In genomic region chrX:36241397-36241796, GRCh38 we compare ENCODE assay signal across 17 cellular contexts.
A peak's percentile ranks its signal among the peaks of the same experiment; 100 is the strongest.
DNase-seq lines count a peak whose midpoint lies in the region; ATAC-seq, FAIRE-seq and TF ChIP-seq lines count a peak whose summit lies in the region.
"Had no signal": no experiment of that assay in that cellular context is flagged by ENCODE, and none has a peak within 500 bp of the region (broad histone marks: within the 10 kb centered on the region; RNA-seq: fewer than 3 reads in every experiment).

No MANE protein-coding gene starts in this region.

- no peaks in the 10 kb centered on the region for H3K36me3 Mint-ChIP-seq in endodermal cell (ENCODE audit: low read depth)
- H3K36me3 Mint-ChIP-seq in CD8-positive, alpha-beta T cell: no peaks in the 10 kb centered on the region
- H3K36me3 Mint-ChIP-seq: CD4-positive, alpha-beta memory T cell had no signal

- TF ChIP-seq CTCF in endodermal cell (conservative IDR thresholded peaks at IDR 0.05) (peak; percentile 44), left lung (IDR thresholded peaks at IDR 0.05) (no peak)
- TF ChIP-seq CTCF in CD8-positive, alpha-beta T cell (IDR thresholded peaks at IDR 0.05): no peak

- TF ChIP-seq POLR2A in H54 (IDR thresholded peaks at IDR 0.05; ENCODE audit: low read depth, low read length): no peak

- intact Hi-C loops in left lung (cut with DNase I): no loop called here
- intact Hi-C loops in CD8-positive, alpha-beta T cell (cut with DNase I, micrococcal nuclease): no loop called here

- H3K27ac ChIP-seq in HUES6 (ENCODE audit: low read depth, low read length): 0 out of 2 replicates have a peak overlapping the region, but pooled peaks have one; percentile 62
- no peak overlapping the region for H3K27ac ChIP-seq in endodermal cell (ENCODE audit: low read depth, low read length)
- no peak overlapping the region for H3K27ac ChIP-seq in left lung
- no peak overlapping the region for H3K27ac ChIP-seq in CD8-positive, alpha-beta T cell (ENCODE audit: low read depth, low read length)
- H3K27ac ChIP-seq: BLaER1 had no signal

- DNase-seq in ELF-1 (ENCODE audit: low read depth, low spot score) (peak; percentile 23), endodermal cell (peak; percentile 47), left lung (no peak), H54 (ENCODE audit: insufficient read length, low spot score) (no peak)
- no peak for DNase-seq in activated CD4-positive, alpha-beta T cell treated with anti-CD3 and anti-CD28 coated beads for 4 hours
- no peak for DNase-seq in CD8-positive, alpha-beta T cell
- DNase-seq: Calu3; CD4-positive, alpha-beta memory T cell; DND-41; IMR-90; NCI-H1436 treated with DMSO at 0.1 percent for 48 hours; NCI-H2081 treated with DMSO at 0.1 percent for 48 hours; NCI-H510A treated with DMSO at 0.1 percent for 48 hours had no signal

- no peaks in the 10 kb centered on the region for H3K4me1 Mint-ChIP-seq in endodermal cell
- H3K4me1 Mint-ChIP-seq in CD8-positive, alpha-beta T cell (ENCODE audit: low read depth): no peaks in the 10 kb centered on the region
- H3K4me1 Mint-ChIP-seq: CD4-positive, alpha-beta memory T cell had no signal

- H3K9me3 Mint-ChIP-seq in endodermal cell: peaks cover 39% of the 10 kb centered on the region
- H3K9me3 Mint-ChIP-seq in CD8-positive, alpha-beta T cell: no peaks in the 10 kb centered on the region

- H3K9me3 ChIP-seq in HUES6 (ENCODE audit: control insufficient read depth, insufficient read depth, low read depth, low read length): peaks cover 3% of the 10 kb centered on the region; the same call in 1 of the 2 replicates
- H3K9me3 ChIP-seq in endodermal cell (ENCODE audit: control insufficient read depth, low read length): no peaks in the 10 kb centered on the region
- no peaks in the 10 kb centered on the region for H3K9me3 ChIP-seq in left lung
- H3K9me3 ChIP-seq in CD8-positive, alpha-beta T cell (ENCODE audit: low read length): no peaks in the 10 kb centered on the region

- H3K9ac ChIP-seq in HUES6 (ENCODE audit: low read length): no peak overlapping the region
- no peak overlapping the region for H3K9ac ChIP-seq in endodermal cell (ENCODE audit: extremely low read depth, low read length, poor library complexity, severe bottlenecking)
- H3K9ac ChIP-seq: BLaER1 had no signal

- WGBS in endodermal cell (ENCODE audit: insufficient coverage in 1 of 2, insufficient read length in 1 of 2), 2 experiments: 60 to 81% methylated on average over 1 of the region's 1 CpG

- no peak overlapping the region for H3K4me3 ChIP-seq in HUES6 (ENCODE audit: low read depth, low read length)
- H3K4me3 ChIP-seq in endodermal cell (ENCODE audit: low read length): no peak overlapping the region
- no peak overlapping the region for H3K4me3 ChIP-seq in left lung
- H3K4me3 ChIP-seq in CD8-positive, alpha-beta T cell (ENCODE audit: low read depth, low read length): no peak overlapping the region
- H3K4me3 ChIP-seq: BLaER1 had no signal

- POLR2A ChIA-PET in CD8-positive, alpha-beta T cell (lab: Charles Lee): no interaction called here

- H3K27me3 ChIP-seq in HUES6 (ENCODE audit: control insufficient read depth, insufficient read depth, low read length) (no peaks in the 10 kb centered on the region; the same call in 1 of the 2 replicates), endodermal cell (ENCODE audit: control insufficient read depth, insufficient read depth, low read length, poor library complexity, severe bottlenecking) (no peaks in the 10 kb centered on the region), left lung (no peaks in the 10 kb centered on the region)
- H3K27me3 ChIP-seq in CD8-positive, alpha-beta T cell (ENCODE audit: insufficient read depth, low read length): no peaks in the 10 kb centered on the region

- H3K36me3 ChIP-seq in HUES6 (ENCODE audit: control insufficient read depth, insufficient read depth, low read length) (no peaks in the 10 kb centered on the region), endodermal cell (ENCODE audit: control insufficient read depth, insufficient read depth, low read length) (no peaks in the 10 kb centered on the region), left lung (no peaks in the 10 kb centered on the region)
- H3K36me3 ChIP-seq in CD8-positive, alpha-beta T cell (ENCODE audit: insufficient read depth, low read length): no peaks in the 10 kb centered on the region
- H3K36me3 ChIP-seq: BLaER1 had no signal

- H3K4me1 ChIP-seq in HUES6 (ENCODE audit: control insufficient read depth, insufficient read depth, low read length) (no peaks in the 10 kb centered on the region), endodermal cell (ENCODE audit: control insufficient read depth, insufficient read depth, low read length) (no peaks in the 10 kb centered on the region), left lung (no peaks in the 10 kb centered on the region)
- no peaks in the 10 kb centered on the region for H3K4me1 ChIP-seq in CD8-positive, alpha-beta T cell (ENCODE audit: insufficient read depth, low read length)
- H3K4me1 ChIP-seq: BLaER1 had no signal

- CTCF ChIA-PET in CD8-positive, alpha-beta T cell (lab: Charles Lee): no interaction called here

- H3K27ac Mint-ChIP-seq in endodermal cell: no peak overlapping the region
- H3K27ac Mint-ChIP-seq in CD8-positive, alpha-beta T cell: no peak overlapping the region
- H3K27ac Mint-ChIP-seq: CD4-positive, alpha-beta memory T cell had no signal

- peak; percentile 37 for ATAC-seq in left lung
- ATAC-seq in HG03432 (IDR thresholded peaks at IDR 0.05; ENCODE audit: unreplicated experiment): no peak
- no peak for ATAC-seq in CD8-positive, alpha-beta T cell

- no peak for FAIRE-seq in H54 (lab: Jason Lieb, UNC)
- FAIRE-seq: G401.6 had no signal

- H3K27me3 Mint-ChIP-seq in endodermal cell (ENCODE audit: insufficient read depth): no peaks in the 10 kb centered on the region
- no peaks in the 10 kb centered on the region for H3K27me3 Mint-ChIP-seq in CD8-positive, alpha-beta T cell (ENCODE audit: low read depth)
- H3K27me3 Mint-ChIP-seq: CD4-positive, alpha-beta memory T cell had no signal

- H3K4me3 Mint-ChIP-seq in endodermal cell: no peak overlapping the region
- H3K4me3 Mint-ChIP-seq in CD8-positive, alpha-beta T cell: no peak overlapping the region
- H3K4me3 Mint-ChIP-seq: CD4-positive, alpha-beta memory T cell had no signal

Comparison
In these comparisons a context has a peak if more than half of its experiments do, and no peak if none do; other contexts are left out.
1. DNase-seq: peak in ELF-1 (single experiment) and endodermal cell (single experiment); none in left lung (0 of 2), activated CD4-positive, alpha-beta T cell treated with anti-CD3 and anti-CD28 coated beads for 4 hours (0 of 2), H54 (single experiment) and CD8-positive, alpha-beta T cell (0 of 7).